ENCODE assay signal across 2 cellular contexts in the genomic region with DNA sequence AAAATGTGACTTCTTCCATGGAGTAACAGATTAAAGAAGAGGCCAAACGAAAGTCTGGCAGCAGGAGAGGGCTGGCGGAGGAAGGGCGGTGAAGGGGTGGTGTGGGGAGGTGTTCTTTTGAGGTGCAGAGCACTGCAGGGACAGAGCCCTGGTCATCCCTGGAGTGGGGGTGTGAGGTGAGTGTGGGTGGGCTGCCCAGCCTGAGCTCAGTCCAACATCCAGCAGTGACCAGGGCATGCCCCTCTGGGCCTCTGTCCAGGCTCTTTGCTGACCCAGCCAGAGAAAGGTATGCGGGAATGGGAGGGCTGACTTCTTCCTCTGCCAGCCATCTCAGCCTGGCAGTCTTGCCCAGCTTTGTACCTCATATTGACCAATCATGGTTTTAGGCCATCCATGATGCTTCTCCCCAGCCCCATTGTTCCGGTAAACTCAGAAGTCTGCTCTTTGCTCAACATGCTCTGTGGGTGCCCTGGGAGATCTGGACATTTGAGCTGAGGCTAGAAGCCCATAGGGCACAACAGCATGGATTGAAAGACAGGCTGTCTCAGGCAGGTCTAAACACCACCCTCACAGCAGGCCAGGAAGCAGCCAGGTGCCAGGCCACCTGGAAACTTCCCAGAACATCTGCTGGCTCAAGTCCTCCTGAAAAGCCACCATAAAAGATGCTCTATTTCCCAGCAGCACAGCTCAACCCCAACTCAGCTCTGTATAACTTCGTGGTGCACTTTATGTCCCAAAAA.
TF ChIP-seq lines count a peak whose summit lies in the region.

No MANE protein-coding gene starts in this region.

TF ChIP-seq in GM12891, 5 proteins besides CTCF, POLR2A, EP300 and RAD21:
- TF ChIP-seq POLR2AphosphoS5 (IDR thresholded peaks at IDR 0.05; ENCODE audit: low read depth, low read length) (peak; percentile 25; the same call in 1 of the 2 replicates), TAF1 (IDR thresholded peaks at IDR 0.05; ENCODE audit: low read depth, low read length) (no peak), POU2F2 (IDR thresholded peaks at IDR 0.05; ENCODE audit: low read depth, low read length) (no peak)

TF ChIP-seq in SK-N-SH, 30 proteins besides CTCF, POLR2A, EP300 and RAD21:
- TF ChIP-seq FOXJ3 (CRISPR knock-in tag; IDR thresholded peaks at IDR 0.05): no peak
